ENCODE assay signal across 1 cellular context in the genomic region with DNA sequence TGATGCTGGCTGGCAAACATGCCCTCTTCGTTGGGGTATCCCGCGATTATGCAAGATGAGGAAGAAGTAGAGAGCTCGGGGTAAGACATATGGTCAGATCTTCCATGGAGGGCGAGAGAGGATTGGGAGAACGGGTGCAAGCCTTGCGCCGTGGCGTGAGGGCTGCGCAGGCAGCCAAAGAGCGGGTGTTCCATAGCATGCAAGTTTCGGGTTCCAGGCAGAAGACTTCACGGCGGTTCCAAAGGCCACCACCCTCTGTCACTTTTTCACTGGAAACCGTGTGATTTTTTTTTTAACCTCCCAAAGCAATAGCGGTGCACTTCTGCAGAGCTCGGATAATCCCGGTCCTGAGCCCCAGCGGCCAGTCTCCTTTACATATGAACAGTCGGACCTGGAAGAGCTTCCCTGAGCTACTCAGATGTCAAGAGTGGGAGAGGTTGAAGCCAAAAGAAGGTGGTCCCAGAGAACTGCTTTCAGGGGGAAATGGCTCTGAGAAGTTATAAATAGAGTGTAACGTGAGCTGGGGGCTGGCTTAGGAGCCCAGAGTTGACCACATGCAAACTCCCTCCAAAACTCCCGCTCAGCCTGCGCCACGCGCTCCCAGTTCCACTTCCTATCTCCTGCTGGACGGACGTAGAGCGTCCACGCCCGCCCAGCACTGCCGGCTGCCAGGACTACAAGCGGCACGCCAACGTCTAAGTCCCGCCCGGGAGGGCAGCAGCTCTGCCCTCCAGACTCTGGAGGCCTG.
TF ChIP-seq lines count a peak whose summit lies in the region.

A gene (minus strand): TSS at position 475 of the 748 bp plus-strand sequence. CDS start 281 bp downstream, at position 194.

TF ChIP-seq in WTC11, 78 proteins besides CTCF, POLR2A, EP300 and RAD21 (continued from another document and continues in another):
- TF ChIP-seq, protein P1, sequence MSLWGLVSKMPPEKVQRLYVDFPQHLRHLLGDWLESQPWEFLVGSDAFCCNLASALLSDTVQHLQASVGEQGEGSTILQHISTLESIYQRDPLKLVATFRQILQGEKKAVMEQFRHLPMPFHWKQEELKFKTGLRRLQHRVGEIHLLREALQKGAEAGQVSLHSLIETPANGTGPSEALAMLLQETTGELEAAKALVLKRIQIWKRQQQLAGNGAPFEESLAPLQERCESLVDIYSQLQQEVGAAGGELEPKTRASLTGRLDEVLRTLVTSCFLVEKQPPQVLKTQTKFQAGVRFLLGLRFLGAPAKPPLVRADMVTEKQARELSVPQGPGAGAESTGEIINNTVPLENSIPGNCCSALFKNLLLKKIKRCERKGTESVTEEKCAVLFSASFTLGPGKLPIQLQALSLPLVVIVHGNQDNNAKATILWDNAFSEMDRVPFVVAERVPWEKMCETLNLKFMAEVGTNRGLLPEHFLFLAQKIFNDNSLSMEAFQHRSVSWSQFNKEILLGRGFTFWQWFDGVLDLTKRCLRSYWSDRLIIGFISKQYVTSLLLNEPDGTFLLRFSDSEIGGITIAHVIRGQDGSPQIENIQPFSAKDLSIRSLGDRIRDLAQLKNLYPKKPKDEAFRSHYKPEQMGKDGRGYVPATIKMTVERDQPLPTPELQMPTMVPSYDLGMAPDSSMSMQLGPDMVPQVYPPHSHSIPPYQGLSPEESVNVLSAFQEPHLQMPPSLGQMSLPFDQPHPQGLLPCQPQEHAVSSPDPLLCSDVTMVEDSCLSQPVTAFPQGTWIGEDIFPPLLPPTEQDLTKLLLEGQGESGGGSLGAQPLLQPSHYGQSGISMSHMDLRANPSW (CRISPR knock-in tag; conservative IDR thresholded peaks at IDR 0.05; ENCODE audit: low read depth): no peak
- TF ChIP-seq, protein P2, sequence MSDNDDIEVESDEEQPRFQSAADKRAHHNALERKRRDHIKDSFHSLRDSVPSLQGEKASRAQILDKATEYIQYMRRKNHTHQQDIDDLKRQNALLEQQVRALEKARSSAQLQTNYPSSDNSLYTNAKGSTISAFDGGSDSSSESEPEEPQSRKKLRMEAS (CRISPR knock-in tag; IDR thresholded peaks at IDR 0.05): peak; percentile 76
- TF ChIP-seq KAT7 (CRISPR knock-in tag; IDR thresholded peaks at IDR 0.05; ENCODE audit: borderline replicate concordance) (no peak), TP53 (CRISPR knock-in tag; IDR thresholded peaks at IDR 0.05) (peak; percentile 41; the same call in 1 of the 2 replicates), MXD4 (CRISPR knock-in tag; IDR thresholded peaks at IDR 0.05; ENCODE audit: borderline replicate concordance) (no peak), ELF4 (CRISPR knock-in tag; IDR thresholded peaks at IDR 0.05; ENCODE audit: low read depth) (no peak), FOXP1 (CRISPR knock-in tag; IDR thresholded peaks at IDR 0.05; ENCODE audit: borderline replicate concordance) (peak; percentile 31; the same call in 1 of the 2 replicates), PRRX2 (CRISPR knock-in tag; IDR thresholded peaks at IDR 0.05) (no peak), TEAD1 (CRISPR knock-in tag; IDR thresholded peaks at IDR 0.05) (peak; percentile 49; the same call in 1 of the 2 replicates), FOXK1 (CRISPR knock-in tag; IDR thresholded peaks at IDR 0.05) (peak; percentile 75), GRHL2 (CRISPR knock-in tag; IDR thresholded peaks at IDR 0.05; ENCODE audit: insufficient replicate concordance, severe bottlenecking) (no peak), ZNF219 (CRISPR knock-in tag; IDR thresholded peaks at IDR 0.05; ENCODE audit: borderline replicate concordance) (no peak), ESRRA (CRISPR knock-in tag; IDR thresholded peaks at IDR 0.05; ENCODE audit: borderline replicate concordance) (no peak), JUN (CRISPR knock-in tag; IDR thresholded peaks at IDR 0.05) (no peak), HMGA2 (CRISPR knock-in tag; IDR thresholded peaks at IDR 0.05) (no peak), GABPB1 (CRISPR knock-in tag; IDR thresholded peaks at IDR 0.05) (no peak), ZNF671 (CRISPR knock-in tag; IDR thresholded peaks at IDR 0.05) (no peak), MYBL2 (CRISPR knock-in tag; IDR thresholded peaks at IDR 0.05) (no peak), SMAD4 (CRISPR knock-in tag; IDR thresholded peaks at IDR 0.05) (no peak), RELA (CRISPR knock-in tag; IDR thresholded peaks at IDR 0.05; ENCODE audit: borderline replicate concordance) (no peak), ZNF138 (CRISPR knock-in tag; conservative IDR thresholded peaks at IDR 0.05) (no peak), EMX1 (CRISPR knock-in tag; IDR thresholded peaks at IDR 0.05) (no peak), ZBTB21 (CRISPR knock-in tag; IDR thresholded peaks at IDR 0.05; ENCODE audit: borderline replicate concordance) (no peak), ETV6 (CRISPR knock-in tag; IDR thresholded peaks at IDR 0.05) (no peak), NFATC4 (CRISPR knock-in tag; IDR thresholded peaks at IDR 0.05) (no peak), NFE2L1 (CRISPR knock-in tag; IDR thresholded peaks at IDR 0.05) (peak; percentile 81; the same call in 1 of the 2 replicates), NR1H2 (CRISPR knock-in tag; IDR thresholded peaks at IDR 0.05) (no peak), IRF2 (CRISPR knock-in tag; IDR thresholded peaks at IDR 0.05; ENCODE audit: borderline replicate concordance, low read depth) (no peak), OVOL2 (CRISPR knock-in tag; IDR thresholded peaks at IDR 0.05; ENCODE audit: borderline replicate concordance) (no peak), TCF7 (CRISPR knock-in tag; IDR thresholded peaks at IDR 0.05; ENCODE audit: low read depth) (no peak)
- TF ChIP-seq, protein P3, sequence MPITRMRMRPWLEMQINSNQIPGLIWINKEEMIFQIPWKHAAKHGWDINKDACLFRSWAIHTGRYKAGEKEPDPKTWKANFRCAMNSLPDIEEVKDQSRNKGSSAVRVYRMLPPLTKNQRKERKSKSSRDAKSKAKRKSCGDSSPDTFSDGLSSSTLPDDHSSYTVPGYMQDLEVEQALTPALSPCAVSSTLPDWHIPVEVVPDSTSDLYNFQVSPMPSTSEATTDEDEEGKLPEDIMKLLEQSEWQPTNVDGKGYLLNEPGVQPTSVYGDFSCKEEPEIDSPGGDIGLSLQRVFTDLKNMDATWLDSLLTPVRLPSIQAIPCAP (CRISPR knock-in tag; IDR thresholded peaks at IDR 0.05): 0 out of 2 replicates have a peak, but pooled peaks have one; percentile 21
- TF ChIP-seq, protein P4, sequence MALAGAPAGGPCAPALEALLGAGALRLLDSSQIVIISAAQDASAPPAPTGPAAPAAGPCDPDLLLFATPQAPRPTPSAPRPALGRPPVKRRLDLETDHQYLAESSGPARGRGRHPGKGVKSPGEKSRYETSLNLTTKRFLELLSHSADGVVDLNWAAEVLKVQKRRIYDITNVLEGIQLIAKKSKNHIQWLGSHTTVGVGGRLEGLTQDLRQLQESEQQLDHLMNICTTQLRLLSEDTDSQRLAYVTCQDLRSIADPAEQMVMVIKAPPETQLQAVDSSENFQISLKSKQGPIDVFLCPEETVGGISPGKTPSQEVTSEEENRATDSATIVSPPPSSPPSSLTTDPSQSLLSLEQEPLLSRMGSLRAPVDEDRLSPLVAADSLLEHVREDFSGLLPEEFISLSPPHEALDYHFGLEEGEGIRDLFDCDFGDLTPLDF (CRISPR knock-in tag; IDR thresholded peaks at IDR 0.05): peak; percentile 30; the same call in 1 of the 2 replicates
- TF ChIP-seq, protein P5, sequence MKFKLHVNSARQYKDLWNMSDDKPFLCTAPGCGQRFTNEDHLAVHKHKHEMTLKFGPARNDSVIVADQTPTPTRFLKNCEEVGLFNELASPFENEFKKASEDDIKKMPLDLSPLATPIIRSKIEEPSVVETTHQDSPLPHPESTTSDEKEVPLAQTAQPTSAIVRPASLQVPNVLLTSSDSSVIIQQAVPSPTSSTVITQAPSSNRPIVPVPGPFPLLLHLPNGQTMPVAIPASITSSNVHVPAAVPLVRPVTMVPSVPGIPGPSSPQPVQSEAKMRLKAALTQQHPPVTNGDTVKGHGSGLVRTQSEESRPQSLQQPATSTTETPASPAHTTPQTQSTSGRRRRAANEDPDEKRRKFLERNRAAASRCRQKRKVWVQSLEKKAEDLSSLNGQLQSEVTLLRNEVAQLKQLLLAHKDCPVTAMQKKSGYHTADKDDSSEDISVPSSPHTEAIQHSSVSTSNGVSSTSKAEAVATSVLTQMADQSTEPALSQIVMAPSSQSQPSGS (CRISPR knock-in tag; IDR thresholded peaks at IDR 0.05; ENCODE audit: borderline replicate concordance, low read depth): 0 out of 2 replicates have a peak, but pooled peaks have one; percentile 23
- TF ChIP-seq, protein P6, sequence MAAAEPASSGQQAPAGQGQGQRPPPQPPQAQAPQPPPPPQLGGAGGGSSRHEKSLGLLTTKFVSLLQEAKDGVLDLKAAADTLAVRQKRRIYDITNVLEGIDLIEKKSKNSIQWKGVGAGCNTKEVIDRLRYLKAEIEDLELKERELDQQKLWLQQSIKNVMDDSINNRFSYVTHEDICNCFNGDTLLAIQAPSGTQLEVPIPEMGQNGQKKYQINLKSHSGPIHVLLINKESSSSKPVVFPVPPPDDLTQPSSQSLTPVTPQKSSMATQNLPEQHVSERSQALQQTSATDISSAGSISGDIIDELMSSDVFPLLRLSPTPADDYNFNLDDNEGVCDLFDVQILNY (CRISPR knock-in tag; IDR thresholded peaks at IDR 0.05): no peak
- TF ChIP-seq, protein P7, sequence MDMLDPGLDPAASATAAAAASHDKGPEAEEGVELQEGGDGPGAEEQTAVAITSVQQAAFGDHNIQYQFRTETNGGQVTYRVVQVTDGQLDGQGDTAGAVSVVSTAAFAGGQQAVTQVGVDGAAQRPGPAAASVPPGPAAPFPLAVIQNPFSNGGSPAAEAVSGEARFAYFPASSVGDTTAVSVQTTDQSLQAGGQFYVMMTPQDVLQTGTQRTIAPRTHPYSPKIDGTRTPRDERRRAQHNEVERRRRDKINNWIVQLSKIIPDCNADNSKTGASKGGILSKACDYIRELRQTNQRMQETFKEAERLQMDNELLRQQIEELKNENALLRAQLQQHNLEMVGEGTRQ (CRISPR knock-in tag; IDR thresholded peaks at IDR 0.05): no peak
- TF ChIP-seq, protein P8, sequence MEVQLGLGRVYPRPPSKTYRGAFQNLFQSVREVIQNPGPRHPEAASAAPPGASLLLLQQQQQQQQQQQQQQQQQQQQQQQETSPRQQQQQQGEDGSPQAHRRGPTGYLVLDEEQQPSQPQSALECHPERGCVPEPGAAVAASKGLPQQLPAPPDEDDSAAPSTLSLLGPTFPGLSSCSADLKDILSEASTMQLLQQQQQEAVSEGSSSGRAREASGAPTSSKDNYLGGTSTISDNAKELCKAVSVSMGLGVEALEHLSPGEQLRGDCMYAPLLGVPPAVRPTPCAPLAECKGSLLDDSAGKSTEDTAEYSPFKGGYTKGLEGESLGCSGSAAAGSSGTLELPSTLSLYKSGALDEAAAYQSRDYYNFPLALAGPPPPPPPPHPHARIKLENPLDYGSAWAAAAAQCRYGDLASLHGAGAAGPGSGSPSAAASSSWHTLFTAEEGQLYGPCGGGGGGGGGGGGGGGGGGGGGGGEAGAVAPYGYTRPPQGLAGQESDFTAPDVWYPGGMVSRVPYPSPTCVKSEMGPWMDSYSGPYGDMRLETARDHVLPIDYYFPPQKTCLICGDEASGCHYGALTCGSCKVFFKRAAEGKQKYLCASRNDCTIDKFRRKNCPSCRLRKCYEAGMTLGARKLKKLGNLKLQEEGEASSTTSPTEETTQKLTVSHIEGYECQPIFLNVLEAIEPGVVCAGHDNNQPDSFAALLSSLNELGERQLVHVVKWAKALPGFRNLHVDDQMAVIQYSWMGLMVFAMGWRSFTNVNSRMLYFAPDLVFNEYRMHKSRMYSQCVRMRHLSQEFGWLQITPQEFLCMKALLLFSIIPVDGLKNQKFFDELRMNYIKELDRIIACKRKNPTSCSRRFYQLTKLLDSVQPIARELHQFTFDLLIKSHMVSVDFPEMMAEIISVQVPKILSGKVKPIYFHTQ (CRISPR knock-in tag; IDR thresholded peaks at IDR 0.05): no peak
- TF ChIP-seq, protein P9, sequence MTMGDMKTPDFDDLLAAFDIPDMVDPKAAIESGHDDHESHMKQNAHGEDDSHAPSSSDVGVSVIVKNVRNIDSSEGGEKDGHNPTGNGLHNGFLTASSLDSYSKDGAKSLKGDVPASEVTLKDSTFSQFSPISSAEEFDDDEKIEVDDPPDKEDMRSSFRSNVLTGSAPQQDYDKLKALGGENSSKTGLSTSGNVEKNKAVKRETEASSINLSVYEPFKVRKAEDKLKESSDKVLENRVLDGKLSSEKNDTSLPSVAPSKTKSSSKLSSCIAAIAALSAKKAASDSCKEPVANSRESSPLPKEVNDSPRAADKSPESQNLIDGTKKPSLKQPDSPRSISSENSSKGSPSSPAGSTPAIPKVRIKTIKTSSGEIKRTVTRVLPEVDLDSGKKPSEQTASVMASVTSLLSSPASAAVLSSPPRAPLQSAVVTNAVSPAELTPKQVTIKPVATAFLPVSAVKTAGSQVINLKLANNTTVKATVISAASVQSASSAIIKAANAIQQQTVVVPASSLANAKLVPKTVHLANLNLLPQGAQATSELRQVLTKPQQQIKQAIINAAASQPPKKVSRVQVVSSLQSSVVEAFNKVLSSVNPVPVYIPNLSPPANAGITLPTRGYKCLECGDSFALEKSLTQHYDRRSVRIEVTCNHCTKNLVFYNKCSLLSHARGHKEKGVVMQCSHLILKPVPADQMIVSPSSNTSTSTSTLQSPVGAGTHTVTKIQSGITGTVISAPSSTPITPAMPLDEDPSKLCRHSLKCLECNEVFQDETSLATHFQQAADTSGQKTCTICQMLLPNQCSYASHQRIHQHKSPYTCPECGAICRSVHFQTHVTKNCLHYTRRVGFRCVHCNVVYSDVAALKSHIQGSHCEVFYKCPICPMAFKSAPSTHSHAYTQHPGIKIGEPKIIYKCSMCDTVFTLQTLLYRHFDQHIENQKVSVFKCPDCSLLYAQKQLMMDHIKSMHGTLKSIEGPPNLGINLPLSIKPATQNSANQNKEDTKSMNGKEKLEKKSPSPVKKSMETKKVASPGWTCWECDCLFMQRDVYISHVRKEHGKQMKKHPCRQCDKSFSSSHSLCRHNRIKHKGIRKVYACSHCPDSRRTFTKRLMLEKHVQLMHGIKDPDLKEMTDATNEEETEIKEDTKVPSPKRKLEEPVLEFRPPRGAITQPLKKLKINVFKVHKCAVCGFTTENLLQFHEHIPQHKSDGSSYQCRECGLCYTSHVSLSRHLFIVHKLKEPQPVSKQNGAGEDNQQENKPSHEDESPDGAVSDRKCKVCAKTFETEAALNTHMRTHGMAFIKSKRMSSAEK (CRISPR knock-in tag; IDR thresholded peaks at IDR 0.05; ENCODE audit: borderline replicate concordance): no peak
- TF ChIP-seq, protein P10, sequence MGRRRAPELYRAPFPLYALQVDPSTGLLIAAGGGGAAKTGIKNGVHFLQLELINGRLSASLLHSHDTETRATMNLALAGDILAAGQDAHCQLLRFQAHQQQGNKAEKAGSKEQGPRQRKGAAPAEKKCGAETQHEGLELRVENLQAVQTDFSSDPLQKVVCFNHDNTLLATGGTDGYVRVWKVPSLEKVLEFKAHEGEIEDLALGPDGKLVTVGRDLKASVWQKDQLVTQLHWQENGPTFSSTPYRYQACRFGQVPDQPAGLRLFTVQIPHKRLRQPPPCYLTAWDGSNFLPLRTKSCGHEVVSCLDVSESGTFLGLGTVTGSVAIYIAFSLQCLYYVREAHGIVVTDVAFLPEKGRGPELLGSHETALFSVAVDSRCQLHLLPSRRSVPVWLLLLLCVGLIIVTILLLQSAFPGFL (CRISPR knock-in tag; IDR thresholded peaks at IDR 0.05; ENCODE audit: borderline replicate concordance): no peak
